In genomic region chr17:62628845-62629555, GRCh38 we compare ENCODE assay signal across 8 cellular contexts. TPM values are rescaled to one million over a fixed set of nuclear protein-coding genes. Genes with fewer than 3 reads are reported as not detected.
DNase-seq lines count a peak whose midpoint lies in the region; ATAC-seq lines count a peak whose summit lies in the region.

No MANE protein-coding gene starts in this region.

- H3K36me3 Mint-ChIP-seq in naive B cell, result no peaks in the 10 kb centered on the region

- H3K4me1 Mint-ChIP-seq in naive B cell, result peaks cover 13 to 17% (median 14%) of the 10 kb centered on the region in 3 donors

- peaks cover 15 to 61% (median 38%) of the 10 kb centered on the region in 3 donors for H3K27me3 Mint-ChIP-seq in naive B cell

- no peak for ATAC-seq in naive B cell (ENCODE audit: low read depth in 2 of 2)

- no peak overlapping the region for H3K27ac Mint-ChIP-seq in naive B cell

- H3K9me3 Mint-ChIP-seq in naive B cell, result no peaks in the 10 kb centered on the region

- 18 to 19% methylated on average over 18 of the region's 18 CpGs for WGBS in ectodermal cell, 2 experiments

- DNase-seq in AG08396 (ENCODE audit: low spot score), result peak; percentile 42
- DNase-seq in LHCN-M2 (ENCODE audit: low read depth), result peak; percentile 40
- DNase-seq in naive B cell, result no peak
- DNase-seq in GM19240 (ENCODE audit: insufficient read length, low spot score), result no peak
- no peak for DNase-seq in cerebellum (ENCODE audit: low spot score)
- DNase-seq in NCI-H526 treated with DMSO at 0.1 percent for 48 hours (lab: John Stamatoyannopoulos, UW), result no peak
- no peak for DNase-seq in activated CD4-positive, alpha-beta T cell treated with anti-CD3 and anti-CD28 coated beads for 4 hours

- peak overlapping the region; percentile 73 for H3K4me3 ChIP-seq in ectodermal cell (ENCODE audit: insufficient read depth, low read depth, low read length)

- H3K4me3 Mint-ChIP-seq in naive B cell, result peak overlapping the region in 7 of 8 donors; percentile 35 to 86 (median 77)

- H3K36me3 ChIP-seq in ectodermal cell (ENCODE audit: control insufficient read depth, insufficient read depth, low read length), result no peaks in the 10 kb centered on the region

- peaks cover 41% of the 10 kb centered on the region for H3K4me1 ChIP-seq in ectodermal cell (ENCODE audit: control insufficient read depth, insufficient read depth, low read length)

- no peak overlapping the region for H3K27ac ChIP-seq in ectodermal cell (ENCODE audit: insufficient read depth, low read depth, low read length, poor library complexity, severe bottlenecking)

- H3K27me3 ChIP-seq in ectodermal cell (ENCODE audit: control insufficient read depth, insufficient read depth, low read length, poor library complexity, severe bottlenecking), result peaks cover 14% of the 10 kb centered on the region

- no peaks in the 10 kb centered on the region for H3K9me3 ChIP-seq in ectodermal cell (ENCODE audit: control insufficient read depth, low read length)

RNA-seq across cellular contexts. Expression of gene MRC2, which starts 1.5 kb away (rescaled TPM):
- 210 and 281 TPM in 2 replicates for total RNA-seq in LHCN-M2 (2014; rRNA removed)
- 150 TPM for polyA plus RNA-seq in LHCN-M2 (2012)
- 39.0 TPM for polyA plus RNA-seq in ectodermal cell (2013, experiment 1 of 4)
- 45.0 TPM for polyA plus RNA-seq in ectodermal cell (2013, experiment 2 of 4)
- polyA plus RNA-seq in ectodermal cell (2013, experiment 3 of 4), result 42.6 TPM
- polyA plus RNA-seq in ectodermal cell (2013, experiment 4 of 4), result 46.3 TPM
- not detected for polyA plus RNA-seq in naive B cell (ENCODE audit: low read depth in 6 of 6)
- total RNA-seq in cerebellum, result 16.0 TPM

Comparison
In these comparisons a context has a peak if more than half of its experiments do, and no peak if none do; other contexts are left out.
1. DNase-seq: peak in AG08396 (single experiment) and LHCN-M2 (single experiment); none in naive B cell (single experiment), GM19240 (single experiment), cerebellum (single experiment), NCI-H526 treated with DMSO at 0.1 percent for 48 hours (single experiment) and activated CD4-positive, alpha-beta T cell treated with anti-CD3 and anti-CD28 coated beads for 4 hours (0 of 2).
2. RNA of gene MRC2, which starts 1.5 kb away (total RNA-seq): 210 to 281 TPM in LHCN-M2; 16.0 TPM in cerebellum (single experiment); every median in the first group is over 10 times any median in the second.